8 cellular contexts compared by ENCODE assay signal in the genomic region with DNA sequence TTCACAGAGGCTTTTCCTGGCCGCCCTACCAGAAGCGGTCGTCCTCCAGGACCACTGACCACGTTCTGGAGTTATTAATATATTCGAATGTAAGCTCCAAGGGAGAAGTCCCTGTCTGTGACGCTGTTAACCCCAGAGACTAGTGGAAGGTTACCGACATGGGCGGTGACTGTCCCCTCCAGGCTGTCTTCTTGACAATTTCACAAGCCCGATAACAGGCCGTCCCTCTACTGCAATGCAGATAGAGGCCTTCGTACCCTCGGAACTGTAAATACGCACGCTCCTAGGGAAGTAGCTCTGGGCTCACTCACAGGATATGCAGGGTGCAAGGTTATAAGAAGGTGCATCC. TPM values are rescaled to one million over a fixed set of nuclear protein-coding genes. Genes with fewer than 3 reads are reported as not detected.
A peak's percentile ranks its signal among the peaks of the same experiment; 100 is the strongest.
DNase-seq lines count a peak whose midpoint lies in the region; ATAC-seq and TF ChIP-seq lines count a peak whose summit lies in the region.

No MANE protein-coding gene starts in this region.

- TF ChIP-seq POLR2A in upper lobe of left lung (IDR thresholded peaks at IDR 0.05) = no peak

- H3K4me3 ChIP-seq in BLaER1 (peak overlapping the region; percentile 82), fibroblast of lung (replicated peaks in 1 of 4; ENCODE audit: control extremely low read depth in 1 of 4, insufficient read depth in 1 of 4, low read depth in 3 of 4, low read length in 4 of 4) (peak overlapping the region; percentile 66 to 87 (median 72)), neural cell (ENCODE audit: low read length) (peak overlapping the region; percentile 100), upper lobe of left lung (peak overlapping the region; percentile 72 to 94 (median 86))

- ATAC-seq in GM19043 (IDR thresholded peaks at IDR 0.05; ENCODE audit: low read depth, unreplicated experiment) = peak; percentile 50
- peak; percentile 50 for ATAC-seq in HG03280 (IDR thresholded peaks at IDR 0.05; ENCODE audit: unreplicated experiment)
- peak; percentile 74 to 82 for ATAC-seq in upper lobe of left lung (ENCODE audit: low FRiP score in 2 of 2)

- TF ChIP-seq CTCF in fibroblast of lung (conservative IDR thresholded peaks at IDR 0.05 in 1 of 2, IDR thresholded peaks at IDR 0.05 in 1 of 2; ENCODE audit: low read depth in 1 of 2, low read length in 2 of 2) (no peak), neural cell (IDR thresholded peaks at IDR 0.05; ENCODE audit: poor library complexity, severe bottlenecking) (no peak), upper lobe of left lung (IDR thresholded peaks at IDR 0.05) (no peak)

- H4K20me1 ChIP-seq in BLaER1 = no peaks in the 10 kb centered on the region
- H4K20me1 ChIP-seq in fibroblast of lung (ENCODE audit: control insufficient read depth, extremely low read depth, insufficient read depth, low read length) = no peaks in the 10 kb centered on the region
- H4K20me1 ChIP-seq in neural cell (ENCODE audit: insufficient read depth) = no peaks in the 10 kb centered on the region

- H3K9me2 ChIP-seq in neural cell (ENCODE audit: insufficient read depth, low read length) = no peaks in the 10 kb centered on the region

- peaks cover 17% of the 10 kb centered on the region for H3F3A ChIP-seq in neural cell (ENCODE audit: insufficient read depth, low read length, poor library complexity, severe bottlenecking)

- peaks cover 19% of the 10 kb centered on the region for H3K4me1 ChIP-seq in BLaER1
- H3K4me1 ChIP-seq in fibroblast of lung (ENCODE audit: control insufficient read depth, extremely low read depth, insufficient read depth, low read length) = peaks cover 2% of the 10 kb centered on the region
- peaks cover 3 to 23% (median 15%) of the 10 kb centered on the region in 4 donors for H3K4me1 ChIP-seq in upper lobe of left lung

- H3K4me2 ChIP-seq in BLaER1 = peak overlapping the region; percentile 86
- peak overlapping the region; percentile 95 for H3K4me2 ChIP-seq in fibroblast of lung (ENCODE audit: extremely low read depth, insufficient read depth, low read length)
- peak overlapping the region; percentile 85 for H3K4me2 ChIP-seq in neural cell (ENCODE audit: low read length)

- H3K79me2 ChIP-seq in fibroblast of lung (ENCODE audit: control insufficient read depth, insufficient read depth, low read length) = peaks cover 8% of the 10 kb centered on the region
- H3K79me2 ChIP-seq in neural cell (replicated peaks; ENCODE audit: insufficient read depth, low read length) = peaks cover 14% of the 10 kb centered on the region

- H3K36me3 ChIP-seq in BLaER1 (peaks cover 25% of the 10 kb centered on the region; the same call in 1 of the 2 replicates), fibroblast of lung (ENCODE audit: control insufficient read depth, insufficient read depth, low read length) (no peaks in the 10 kb centered on the region), neural cell (ENCODE audit: insufficient read depth, low read length) (no peaks in the 10 kb centered on the region), upper lobe of left lung (no peaks in the 10 kb centered on the region)

- H3K9ac ChIP-seq in BLaER1 (peak overlapping the region; percentile 91), fibroblast of lung (ENCODE audit: insufficient read depth, low read length) (peak overlapping the region; percentile 81), neural cell (ENCODE audit: low read length) (peak overlapping the region; percentile 88)

- WGBS in upper lobe of left lung, 2 donors = 0 to 1% methylated on average over 10 to 14 of the region's 14 CpGs

- H3K27me3 ChIP-seq in BLaER1 (no peaks in the 10 kb centered on the region), fibroblast of lung (ENCODE audit: control insufficient read depth, insufficient read depth, low read length) (no peaks in the 10 kb centered on the region), neural cell (ENCODE audit: insufficient read depth, low read depth, low read length) (no peaks in the 10 kb centered on the region), upper lobe of left lung (no peaks in the 10 kb centered on the region)

- DNase-seq in NCI-H748 (lab: John Stamatoyannopoulos, UW; ENCODE audit: unreplicated experiment) (peak; percentile 90), fibroblast of lung (ENCODE audit: low read depth in 2 of 2) (no peak), upper lobe of left lung (peak in 1 of 2 donors; percentile 71)
- peak; percentile 24 for DNase-seq in activated CD8-positive, alpha-beta memory T cell treated with anti-CD3 and anti-CD28 coated beads, Interleukin-2, amount 50 U/mL, for 1 hour (ENCODE audit: extremely low read depth)

- H3K9me3 ChIP-seq in BLaER1 (peaks cover 12% of the 10 kb centered on the region; the same call in 1 of the 2 replicates), fibroblast of lung (ENCODE audit: control insufficient read depth, insufficient read depth, low read depth, low read length) (no peaks in the 10 kb centered on the region), neural cell (ENCODE audit: low read length) (no peaks in the 10 kb centered on the region), upper lobe of left lung (no peaks in the 10 kb centered on the region)

- peak overlapping the region; percentile 91 for H2AFZ ChIP-seq in fibroblast of lung (ENCODE audit: low read length)
- peak overlapping the region; percentile 93 for H2AFZ ChIP-seq in neural cell (ENCODE audit: low read depth, low read length)

- peak overlapping the region; percentile 54 for H3K27ac ChIP-seq in BLaER1
- peak overlapping the region; percentile 93 for H3K27ac ChIP-seq in fibroblast of lung (ENCODE audit: insufficient read depth, low read length)
- H3K27ac ChIP-seq in neural cell (ENCODE audit: low read length) = peak overlapping the region; percentile 91
- H3K27ac ChIP-seq in upper lobe of left lung = peak overlapping the region; percentile 91 to 96 (median 94)

- TF ChIP-seq RAD21 in neural cell (conservative IDR thresholded peaks at IDR 0.05) = no peak

- no peak for TF ChIP-seq EP300 in neural cell (conservative IDR thresholded peaks at IDR 0.05; ENCODE audit: poor library complexity, severe bottlenecking)
- TF ChIP-seq EP300 in upper lobe of left lung (IDR thresholded peaks at IDR 0.05) = no peak

TF ChIP-seq in neural cell, 6 proteins besides CTCF, POLR2A, EP300 and RAD21:
- TF ChIP-seq POLR2AphosphoS5 (IDR thresholded peaks at IDR 0.05) (no peak), MXI1 (conservative IDR thresholded peaks at IDR 0.05; ENCODE audit: poor library complexity, severe bottlenecking) (no peak), REST (IDR thresholded peaks at IDR 0.05; ENCODE audit: borderline replicate concordance) (no peak)

RNA-seq across cellular contexts. Expression of gene RFK, which starts 0.6 kb away (rescaled TPM):
- total RNA-seq in fibroblast of lung = 21.3 and 22.8 TPM in 2 replicates
- 27.5 and 28.9 TPM in 2 replicates for polyA plus RNA-seq in fibroblast of lung
- 17.3 and 21.3 TPM in 2 replicates for polyA plus RNA-seq in fibroblast of lung (2012)
- polyA minus RNA-seq in fibroblast of lung (ENCODE audit: low replicate concordance) = 1.4 and 2.1 TPM in 2 replicates
- 94.6 and 131 TPM in 2 replicates for polyA plus RNA-seq in neural cell
- polyA minus RNA-seq in neural cell = 90.1 and 98.2 TPM in 2 replicates
- total RNA-seq in upper lobe of left lung = 10 to 100 TPM in 4 of 6 donors, 1 to 10 TPM in 2; 4.8 to 24.3 (median 14.7) TPM

Comparison
In these comparisons a context has a peak if more than half of its experiments do, and no peak if none do; other contexts are left out.
1. DNase-seq: peak in NCI-H748 (single experiment) and activated CD8-positive, alpha-beta memory T cell treated with anti-CD3 and anti-CD28 coated beads, Interleukin-2, amount 50 U/mL, for 1 hour (single experiment); none in fibroblast of lung (0 of 2).
2. Peak in every context shown above with its lines, with median percentiles within 50 percentile points of each other: H3K27ac ChIP-seq, H3K4me2 ChIP-seq, H3K4me3 ChIP-seq, H3K9ac ChIP-seq and ATAC-seq.